Comparison of ENCODE assay signal across 14 cellular contexts in the genomic region with DNA sequence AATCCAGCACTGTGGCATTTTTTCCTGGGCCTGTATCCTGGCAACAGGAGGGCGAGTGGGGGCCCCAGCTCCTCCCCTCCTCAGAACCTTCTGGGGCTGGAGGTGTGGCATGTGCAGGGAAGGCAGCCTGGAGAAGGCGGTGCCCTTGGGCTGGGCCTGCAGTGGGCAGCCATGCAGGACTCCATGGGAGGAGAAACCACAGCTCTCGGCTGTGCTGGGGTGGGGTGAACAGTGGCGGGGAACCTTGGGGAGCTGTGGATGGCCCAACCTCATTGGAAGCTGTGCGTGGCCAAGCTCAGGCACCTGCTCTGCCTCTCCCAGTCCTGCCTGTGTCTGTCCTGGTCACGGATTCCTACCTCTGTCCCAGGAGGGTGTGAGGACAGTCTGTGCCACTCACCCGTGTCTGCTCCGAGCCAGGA. TPM values are rescaled to one million over a fixed set of nuclear protein-coding genes. Genes with fewer than 3 reads are reported as not detected.
DNase-seq lines count a peak whose midpoint lies in the region; ATAC-seq and TF ChIP-seq lines count a peak whose summit lies in the region.
"Had no signal": no experiment of that assay in that cellular context is flagged by ENCODE, and none has a peak within 500 bp of the region (broad histone marks: within the 10 kb centered on the region; RNA-seq: fewer than 3 reads in every experiment).

No MANE protein-coding gene starts in this region.

- H2BK120ac ChIP-seq in neuronal stem cell (ENCODE audit: low read depth, low read length) = no peak overlapping the region

- peak overlapping the region; percentile 53 for H4K91ac ChIP-seq in neuronal stem cell (ENCODE audit: low read depth, low read length, poor library complexity)

- DNase-seq in NCI-H69 (lab: John Stamatoyannopoulos, UW) = peak; percentile 69
- DNase-seq in cardiac muscle cell (ENCODE audit: low read depth in 1 of 2, low spot score in 1 of 2) = peak in 1 of 2 donors; percentile 34
- no peak for DNase-seq in neuronal stem cell (ENCODE audit: low spot score)
- DNase-seq in chondrocyte (ENCODE audit: low spot score) = no peak
- no peak for DNase-seq in foreskin melanocyte
- DNase-seq: activated naive CD4-positive, alpha-beta T cell treated with anti-CD3 and anti-CD28 coated beads, Interleukin-2, amount 50 U/mL, for 16 hours; dermis blood vessel endothelial cell; NCI-H1048; T-cell; transverse colon had no signal

- no peaks in the 10 kb centered on the region for H3K27me3 Mint-ChIP-seq in chondrocyte (ENCODE audit: low read depth)

- H3K4me1 ChIP-seq in BLaER1 = peaks cover 18% of the 10 kb centered on the region
- H3K4me1 ChIP-seq in cardiac muscle cell (ENCODE audit: low read depth) = peaks cover 48% of the 10 kb centered on the region
- peaks cover 9 to 16% of the 10 kb centered on the region in 2 donors for H3K4me1 ChIP-seq in neuronal stem cell (ENCODE audit: control insufficient read depth in 2 of 2, insufficient read depth in 1 of 2, low read depth in 1 of 2, low read length in 2 of 2)

- peak overlapping the region; percentile 62 for H3K4me2 ChIP-seq in BLaER1
- H3K4me2 ChIP-seq in neuronal stem cell (ENCODE audit: insufficient read depth, low read length, poor library complexity, severe bottlenecking) = no peak overlapping the region

- no peak for TF ChIP-seq CTCF in cardiac muscle cell (IDR thresholded peaks at IDR 0.05; ENCODE audit: low read depth, low read length)
- no peak for TF ChIP-seq CTCF in chondrocyte (IDR thresholded peaks at IDR 0.05)

- no peak overlapping the region for H3K27ac Mint-ChIP-seq in chondrocyte (ENCODE audit: unreplicated experiment)
- H3K27ac Mint-ChIP-seq: T-cell had no signal

- no peak overlapping the region for H3K4ac ChIP-seq in neuronal stem cell (ENCODE audit: low read length)

- H2AK5ac ChIP-seq in neuronal stem cell (ENCODE audit: low read depth, low read length) = peak overlapping the region; percentile 94

- no peak overlapping the region for H4K8ac ChIP-seq in neuronal stem cell (ENCODE audit: low read depth, low read length)

- H2BK12ac ChIP-seq in neuronal stem cell (ENCODE audit: low read length) = no peak overlapping the region

- H3K4me1 Mint-ChIP-seq in chondrocyte (ENCODE audit: low read depth) = peaks cover 44% of the 10 kb centered on the region
- H3K4me1 Mint-ChIP-seq: T-cell had no signal

- peak overlapping the region; percentile 80 for H3K23ac ChIP-seq in neuronal stem cell (ENCODE audit: low read depth, low read length, poor library complexity)

- H4K20me1 ChIP-seq in BLaER1 = no peaks in the 10 kb centered on the region

- no CpG with 5 or more reads among the region's 8 CpGs for WGBS in neuronal stem cell (ENCODE audit: extremely low coverage in 2 of 2, insufficient read length in 2 of 2, insufficient replicate concordance in 1 of 2), 2 donors

- H2BK15ac ChIP-seq in neuronal stem cell (ENCODE audit: low read length) = no peak overlapping the region

- H3K9me3 ChIP-seq in BLaER1 (no peaks in the 10 kb centered on the region), cardiac muscle cell (ENCODE audit: low read depth) (no peaks in the 10 kb centered on the region), neuronal stem cell (replicated peaks in 1 of 2; ENCODE audit: control insufficient read depth in 2 of 2, insufficient read depth in 1 of 2, low read depth in 1 of 2, low read length in 2 of 2) (peaks cover 0 to 2% of the 10 kb centered on the region in 2 donors)
- H3K9me3 ChIP-seq: transverse colon had no signal

- H3K14ac ChIP-seq in neuronal stem cell (ENCODE audit: low read length) = no peak overlapping the region

- no peak overlapping the region for H2AFZ ChIP-seq in neuronal stem cell (ENCODE audit: low read length)

- no peak overlapping the region for H3K9ac ChIP-seq in BLaER1
- no peak overlapping the region for H3K9ac ChIP-seq in neuronal stem cell (ENCODE audit: low read depth, low read length, poor library complexity)

- no peak overlapping the region for H3K18ac ChIP-seq in neuronal stem cell (ENCODE audit: low read length)

- H3K4me3 ChIP-seq in BLaER1 (no peak overlapping the region), cardiac muscle cell (no peak overlapping the region), neuronal stem cell (ENCODE audit: low read length in 2 of 2) (no peak overlapping the region)
- H3K4me3 ChIP-seq: transverse colon had no signal

- H3K27me3 ChIP-seq in BLaER1 = no peaks in the 10 kb centered on the region
- no peaks in the 10 kb centered on the region for H3K27me3 ChIP-seq in cardiac muscle cell
- H3K27me3 ChIP-seq in neuronal stem cell (ENCODE audit: control insufficient read depth in 3 of 3, insufficient read depth in 3 of 3, low read depth in 1 of 3, low read length in 3 of 3) = peaks cover 0 to 36% (median 0%) of the 10 kb centered on the region in 3 experiments
- H3K27me3 ChIP-seq: transverse colon had no signal

- H3K27ac ChIP-seq in BLaER1 (no peak overlapping the region), cardiac muscle cell (peak overlapping the region; percentile 60), neuronal stem cell (replicated peaks; ENCODE audit: low read length) (no peak overlapping the region)
- H3K27ac ChIP-seq: HL-60, transverse colon had no signal

- H2BK5ac ChIP-seq in neuronal stem cell (ENCODE audit: low read length) = peak overlapping the region; percentile 53

- ATAC-seq in GM21717 (IDR thresholded peaks at IDR 0.05; ENCODE audit: unreplicated experiment) = no peak
- ATAC-seq in HG03108 (IDR thresholded peaks at IDR 0.05; ENCODE audit: unreplicated experiment) = no peak
- ATAC-seq: T-cell had no signal

- no peak overlapping the region for H3K4me3 Mint-ChIP-seq in chondrocyte (ENCODE audit: unreplicated experiment)
- H3K4me3 Mint-ChIP-seq: T-cell had no signal

- H3K36me3 Mint-ChIP-seq in chondrocyte (ENCODE audit: low read depth) = peaks cover 1% of the 10 kb centered on the region
- H3K36me3 Mint-ChIP-seq: T-cell had no signal

- H3K36me3 ChIP-seq in BLaER1 (no peaks in the 10 kb centered on the region), cardiac muscle cell (no peaks in the 10 kb centered on the region), neuronal stem cell (replicated peaks in 1 of 2; ENCODE audit: control insufficient read depth in 2 of 2, insufficient read depth in 2 of 2, low read length in 2 of 2) (peaks cover 0 to 6% of the 10 kb centered on the region in 2 donors)
- H3K36me3 ChIP-seq: transverse colon had no signal

- H3K9me3 Mint-ChIP-seq in chondrocyte (ENCODE audit: low read depth) = no peaks in the 10 kb centered on the region
- H3K9me3 Mint-ChIP-seq: T-cell had no signal

- H3K79me1 ChIP-seq in neuronal stem cell (ENCODE audit: low read depth, low read length) = peaks cover 33% of the 10 kb centered on the region

RNA-seq across cellular contexts. Expression of gene COL18A1, which starts 15.7 kb away (rescaled TPM):
- total RNA-seq in cardiac muscle cell (887 and 1,182 TPM in 2 replicates), chondrocyte (322 to 628 TPM (median 616 TPM) in 3 replicates)
- 407 and 535 TPM in 2 replicates for polyA plus RNA-seq in cardiac muscle cell
- polyA plus RNA-seq in neuronal stem cell (2013, experiment 1 of 2) = 42.5 TPM
- 42.1 TPM for polyA plus RNA-seq in neuronal stem cell (2013, experiment 2 of 2)
